ENCODE assay signal across 36 cellular contexts in genomic region chr2:231051116-231051515, GRCh38. TPM values are rescaled to one million over a fixed set of nuclear protein-coding genes. Genes with fewer than 3 reads are reported as not detected.
DNase-seq lines count a peak whose midpoint lies in the region; ATAC-seq, FAIRE-seq and TF ChIP-seq lines count a peak whose summit lies in the region.
"Had no signal": no experiment of that assay in that cellular context is flagged by ENCODE, and none has a peak within 500 bp of the region (broad histone marks: within the 10 kb centered on the region; RNA-seq: fewer than 3 reads in every experiment).

No MANE protein-coding gene starts in this region.

- H3K27ac Mint-ChIP-seq in progenitor cell of endocrine pancreas: peak overlapping the region; percentile 84
- H3K27ac Mint-ChIP-seq: activated CD4-positive, alpha-beta T cell treated with anti-CD3 and anti-CD28 coated beads for 36 hours; activated naive CD8-positive, alpha-beta T cell had no signal

- DNase-seq in caudate nucleus (lab: John Stamatoyannopoulos, UW) (no peak), HepG2 (ENCODE audit: low spot score) (peak; percentile 44), progenitor cell of endocrine pancreas (ENCODE audit: low spot score, unreplicated experiment) (no peak), prostate gland (ENCODE audit: low spot score) (no peak), NCI-H510A treated with DMSO at 0.1 percent for 48 hours (lab: John Stamatoyannopoulos, UW) (no peak), NCI-H146 (lab: John Stamatoyannopoulos, UW) (no peak)
- no peak for DNase-seq in activated T-cell treated with anti-CD3 and anti-CD28 coated beads, Interleukin-2, amount 50 U/mL, for 48 hours
- DNase-seq: activated CD4-positive, alpha-beta T cell treated with anti-CD3 and anti-CD28 coated beads for 36 hours; activated effector memory CD4-positive, alpha-beta T cell treated with Interleukin-2 at 50 U/mL for 16 hours; aorta; Calu3; DMS79 treated with DMSO at 0.1 percent for 48 hours; foreskin fibroblast; GDM1; IMR-90; lower lobe of right lung; MV-4-11; NCI-H1436 treated with DMSO at 0.1 percent for 48 hours; NCI-H226; NCI-H748 treated with DMSO at 0.1 percent for 48 hours; SHP77 treated with DMSO at 0.1 percent for 48 hours; stimulated activated CD4-positive, alpha-beta T cell treated with anti-CD3 and anti-CD28 coated beads, Interleukin-1b, Interleukin-23, amount 100 ng/mL, for 48 hours; stimulated activated naive CD8-positive, alpha-beta T cell treated with anti-CD3 and anti-CD28 coated beads, Interleukin-15, Interleukin-2, amounts not matched to agents 100 U/mL and 50 U/mL, for 24 hours; thyroid gland had no signal

- POLR2A ChIA-PET in HepG2 (lab: Yijun Ruan, JAX): interaction anchor here (0.9 to 7.7 kb wide), 18 partner anchors 8 to 657 kb away, joined by 3 to 399 read pairs (median 10); partner anchors contain the start of genes C2orf72, NCL, PTMA and SPATA3

- in situ Hi-C loops in HepG2 (cut with HindIII; ENCODE audit: extremely low pct_ligation_motif_present, low pct_unique_long_range_greater_than_20kb): loop anchor here (5.0 kb wide), 1 partner anchor 54 kb away; the partner anchor contains the start of gene SPATA3

- peaks cover 42% of the 10 kb centered on the region for H3K4me1 Mint-ChIP-seq in progenitor cell of endocrine pancreas (ENCODE audit: low read depth)

- H3K27me3 Mint-ChIP-seq in progenitor cell of endocrine pancreas: peaks cover 4% of the 10 kb centered on the region

- no peaks in the 10 kb centered on the region for H3K79me2 ChIP-seq in HepG2 (ENCODE audit: insufficient read depth, low read length)

- H3K4me3 Mint-ChIP-seq in progenitor cell of endocrine pancreas (ENCODE audit: low read depth): peak overlapping the region; percentile 17

- H2AFZ ChIP-seq in HepG2 (ENCODE audit: low read length): no peak overlapping the region

- WGBS in HepG2 (ENCODE audit: low lambda C conversion rate): 0% methylated on average over 5 of the region's 5 CpGs
- 79% methylated on average over 5 of the region's 5 CpGs for WGBS in prostate gland

- peak overlapping the region in 3 of 11 experiments; percentile 7 to 33 (median 9); a peak in 2 of 22 replicates for H3K9ac ChIP-seq in BLaER1 treated with 17β-estradiol and CSF1 and Interleukin-3, amounts not matched to agents 10 nM and 100 nM
- peak overlapping the region; percentile 81 for H3K9ac ChIP-seq in HepG2 (ENCODE audit: insufficient read depth, low read depth, low read length)

- H3K9me3 Mint-ChIP-seq in progenitor cell of endocrine pancreas (ENCODE audit: low read depth): no peaks in the 10 kb centered on the region
- H3K9me3 Mint-ChIP-seq: nephron had no signal

- TF ChIP-seq RAD21 in HepG2 (CRISPR knock-in tag; IDR thresholded peaks at IDR 0.05): peak; percentile 13; the same call in 1 of the 2 replicates

- CTCF ChIA-PET in HepG2 (lab: Yijun Ruan, JAX; ENCODE audit: low intra/inter-chr PET ratio, low total read pairs): interaction anchor here (4.3 kb wide), 1 partner anchor 13 kb away, joined by 25 read pairs; the partner anchor contains the start of gene C2orf72

- ATAC-seq in HepG2: peak; percentile 4
- ATAC-seq: activated CD4-positive, alpha-beta T cell treated with anti-CD3 and anti-CD28 coated beads for 36 hours; lower lobe of right lung; stimulated activated naive CD8-positive, alpha-beta T cell treated with anti-CD3 and anti-CD28 coated beads, Interleukin-15, Interleukin-2, amounts not matched to agents 100 U/mL and 50 U/mL, for 24 hours had no signal

- no peaks in the 10 kb centered on the region for H3K36me3 Mint-ChIP-seq in progenitor cell of endocrine pancreas (ENCODE audit: insufficient read depth)
- H3K36me3 Mint-ChIP-seq: activated naive CD8-positive, alpha-beta T cell had no signal

- peaks cover 10 to 34% (median 27%) of the 10 kb centered on the region in 10 experiments; a peak in 18 of 20 replicates for H3K4me1 ChIP-seq in BLaER1 treated with 17β-estradiol and CSF1 and Interleukin-3, amounts not matched to agents 10 nM and 100 nM
- H3K4me1 ChIP-seq in HepG2 (ENCODE audit: insufficient read depth, low read length) (peaks cover 78% of the 10 kb centered on the region), prostate gland (replicated peaks) (peaks cover 4% of the 10 kb centered on the region)

- no peak for FAIRE-seq in HepG2 (lab: Jason Lieb, UNC)
- FAIRE-seq: RCC 7860 had no signal

- H3K36me3 ChIP-seq in BLaER1 treated with 17β-estradiol and CSF1 and Interleukin-3, amounts not matched to agents 10 nM and 100 nM: no peaks in the 10 kb centered on the region
- peaks cover 3 to 11% of the 10 kb centered on the region in 2 experiments; a peak in 4 of 5 replicates for H3K36me3 ChIP-seq in HepG2 (replicated peaks in 1 of 2; ENCODE audit: control insufficient read depth in 1 of 2, insufficient read depth in 2 of 2, low read length in 2 of 2)
- no peaks in the 10 kb centered on the region for H3K36me3 ChIP-seq in prostate gland
- H3K36me3 ChIP-seq: cardiac muscle cell, esophagus muscularis mucosa, lower lobe of right lung, right atrium auricular region, thyroid gland had no signal

- H3K27ac ChIP-seq in BLaER1 treated with 17β-estradiol and CSF1 and Interleukin-3, amounts not matched to agents 10 nM and 100 nM: peak overlapping the region in 2 of 11 experiments; percentile 19 to 26; a peak in 2 of 22 replicates
- peak overlapping the region; percentile 39 for H3K27ac ChIP-seq in caudate nucleus (ENCODE audit: low read depth, low read length)
- H3K27ac ChIP-seq in HepG2 (ENCODE audit: extremely low read length, insufficient read depth, low read length): peak overlapping the region; percentile 97
- no peak overlapping the region for H3K27ac ChIP-seq in prostate gland
- H3K27ac ChIP-seq: cardiac muscle cell, esophagus muscularis mucosa, lower lobe of right lung, right atrium auricular region, thyroid gland had no signal

- no peak; a peak in 1 of 4 replicates for TF ChIP-seq EP300 in HepG2 (IDR thresholded peaks at IDR 0.05; ENCODE audit: low read depth in 2 of 2, low read length in 2 of 2)
- TF ChIP-seq EP300 in HepG2 (CRISPR knock-in tag; IDR thresholded peaks at IDR 0.05; ENCODE audit: borderline replicate concordance): no peak

- H4K20me1 ChIP-seq in BLaER1 treated with 17β-estradiol and CSF1 and Interleukin-3, amounts not matched to agents 10 nM and 100 nM: no peaks in the 10 kb centered on the region; a peak in 1 of 22 replicates
- no peaks in the 10 kb centered on the region for H4K20me1 ChIP-seq in HepG2 (ENCODE audit: insufficient read depth, low read length)

- intact Hi-C loops in HepG2 (cut with micrococcal nuclease; ENCODE audit: unreplicated experiment): loop anchor here (2.0 to 10.0 kb wide), 3 partner anchors 44 to 411 kb away; partner anchors contain the start of genes ITM2C and NCL
- intact Hi-C loops in prostate gland (cut with DNase I): no loop called here

- H3K27me3 ChIP-seq in BLaER1 treated with 17β-estradiol and CSF1 and Interleukin-3, amounts not matched to agents 10 nM and 100 nM: peaks cover 0 to 6% (median 0%) of the 10 kb centered on the region in 11 experiments; a peak in 2 of 22 replicates
- H3K27me3 ChIP-seq in HepG2 (ENCODE audit: control insufficient read depth in 1 of 2, insufficient read depth in 2 of 2, low read length in 2 of 2) (no peaks in the 10 kb centered on the region; a peak in 1 of 5 replicates), prostate gland (replicated peaks; ENCODE audit: insufficient read depth) (no peaks in the 10 kb centered on the region)
- H3K27me3 ChIP-seq: cardiac muscle cell, right atrium auricular region, thyroid gland had no signal

- TF ChIP-seq CTCF in HepG2 (CRISPR knock-in tag; IDR thresholded peaks at IDR 0.05) (no peak; the same call in 1 of the 2 replicates), progenitor cell of endocrine pancreas (IDR thresholded peaks at IDR 0.05; ENCODE audit: unreplicated experiment) (no peak), prostate gland (IDR thresholded peaks at IDR 0.05) (no peak)

- H3K4me2 ChIP-seq in BLaER1 treated with 17β-estradiol and CSF1 and Interleukin-3, amounts not matched to agents 10 nM and 100 nM: peak overlapping the region in 8 of 11 experiments; percentile 54 to 93 (median 59); a peak in 16 of 22 replicates
- H3K4me2 ChIP-seq in HepG2 (ENCODE audit: low read depth, low read length): peak overlapping the region; percentile 100

- no TSS peak for BruUV-seq in HepG2 (replicated peaks; lab: Mats Ljungman, UMichigan)

- TF ChIP-seq POLR2A in HepG2 (IDR thresholded peaks at IDR 0.05; ENCODE audit: insufficient read depth in 1 of 2, low read depth in 2 of 2, low read length in 2 of 2) (no peak), prostate gland (IDR thresholded peaks at IDR 0.05) (no peak)

- no peak overlapping the region for H3K4me3 ChIP-seq in BLaER1 treated with 17β-estradiol and CSF1 and Interleukin-3, amounts not matched to agents 10 nM and 100 nM
- peak overlapping the region; percentile 40 to 82 (median 57) for H3K4me3 ChIP-seq in HepG2 (replicated peaks in 1 of 3; ENCODE audit: insufficient read depth in 1 of 3, low read depth in 2 of 3, low read length in 3 of 3)
- no peak overlapping the region for H3K4me3 ChIP-seq in prostate gland
- H3K4me3 ChIP-seq: cardiac muscle cell, esophagus muscularis mucosa, lower lobe of right lung, right atrium auricular region, thyroid gland had no signal

- no peaks in the 10 kb centered on the region for H3K9me3 ChIP-seq in BLaER1 treated with 17β-estradiol and CSF1 and Interleukin-3, amounts not matched to agents 10 nM and 100 nM (replicated peaks in 1 of 11)
- H3K9me3 ChIP-seq in HepG2 (ENCODE audit: low read length) (no peaks in the 10 kb centered on the region), prostate gland (no peaks in the 10 kb centered on the region)
- H3K9me3 ChIP-seq: esophagus muscularis mucosa, lower lobe of right lung, right atrium auricular region, thyroid gland had no signal

RNA-seq across cellular contexts. Expression of gene PSMD1, which starts 5.6 kb away (rescaled TPM):
- total RNA-seq in HepG2 (2016; rRNA removed; fragmentation: Illumina TruSeq; extraction: Trizol) (191 and 287 TPM in 2 replicates), progenitor cell of endocrine pancreas (99.0 and 103 TPM in 2 replicates), prostate gland (10 to 100 TPM; 47.1 to 73.1 TPM)
- 27.0 and 34.5 TPM in 2 replicates for total RNA-seq in HepG2 (2016; cell fraction: cytosol; rRNA removed; fragmentation: Illumina TruSeq; extraction: Trizol; ENCODE audit: low read depth)
- total RNA-seq in HepG2 (2016; cell fraction: insoluble cytoplasmic fraction; rRNA removed; fragmentation: Illumina TruSeq; extraction: Trizol): 192 and 276 TPM in 2 replicates
- total RNA-seq in HepG2 (2016; cell fraction: membrane; rRNA removed; fragmentation: Illumina TruSeq; extraction: Trizol): 40.7 and 50.7 TPM in 2 replicates
- total RNA-seq in HepG2 (2016; cell fraction: nucleus; rRNA removed; fragmentation: Illumina TruSeq; extraction: Trizol): 131 and 150 TPM in 2 replicates
- 109 and 136 TPM in 2 replicates for polyA plus RNA-seq in HepG2 (2011; rRNA removed)
- polyA plus RNA-seq in HepG2 (2011; cell fraction: cytosol; rRNA removed): 70.3 and 97.3 TPM in 2 replicates
- polyA plus RNA-seq in HepG2 (2011; cell fraction: nucleus; rRNA removed): 59.1 and 61.7 TPM in 2 replicates
- 63.5 and 69.5 TPM in 2 replicates for polyA plus RNA-seq in HepG2 (2012)
- polyA plus RNA-seq in HepG2 (2016; cell fraction: cytosol; fragmentation: Illumina TruSeq; extraction: Trizol; ENCODE audit: low read depth): 10.9 and 15.6 TPM in 2 replicates
- polyA plus RNA-seq in HepG2 (2016; cell fraction: insoluble cytoplasmic fraction; fragmentation: Illumina TruSeq; extraction: Trizol; ENCODE audit: low read depth): 202 TPM in 2 replicates
- 21.2 and 25.3 TPM in 2 replicates for polyA plus RNA-seq in HepG2 (2016; cell fraction: membrane; fragmentation: Illumina TruSeq; extraction: Trizol; ENCODE audit: low read depth)
- polyA plus RNA-seq in HepG2 (2016; cell fraction: nucleus; fragmentation: Illumina TruSeq; extraction: Trizol; ENCODE audit: insufficient read depth, low read depth): 130 and 134 TPM in 2 replicates
- 421 and 438 TPM in 2 replicates for polyA minus RNA-seq in HepG2 (2011; rRNA and poly(A)+ RNA removed; ENCODE audit: low replicate concordance)
- 58.8 and 72.8 TPM in 2 replicates for polyA minus RNA-seq in HepG2 (2011; cell fraction: cytosol; rRNA and poly(A)+ RNA removed)
- polyA minus RNA-seq in HepG2 (2011; cell fraction: nucleus; rRNA and poly(A)+ RNA removed): 145 and 196 TPM in 2 replicates

RNA-seq across cellular contexts. Expression of gene C2orf72, which starts 13.8 kb away (rescaled TPM):
- total RNA-seq in HepG2 (2016; rRNA removed; fragmentation: Illumina TruSeq; extraction: Trizol) (147 and 152 TPM in 2 replicates), progenitor cell of endocrine pancreas (9.7 and 11.1 TPM in 2 replicates), prostate gland (10 to 100 TPM in 1 of 2 donors, 1 to 10 TPM in 1; 7.2 to 13.0 TPM)
- 25.4 and 28.7 TPM in 2 replicates for total RNA-seq in HepG2 (2016; cell fraction: cytosol; rRNA removed; fragmentation: Illumina TruSeq; extraction: Trizol; ENCODE audit: low read depth)
- total RNA-seq in HepG2 (2016; cell fraction: insoluble cytoplasmic fraction; rRNA removed; fragmentation: Illumina TruSeq; extraction: Trizol): 131 and 146 TPM in 2 replicates
- 109 and 116 TPM in 2 replicates for total RNA-seq in HepG2 (2016; cell fraction: membrane; rRNA removed; fragmentation: Illumina TruSeq; extraction: Trizol)
- total RNA-seq in HepG2 (2016; cell fraction: nucleus; rRNA removed; fragmentation: Illumina TruSeq; extraction: Trizol): 72.4 and 86.5 TPM in 2 replicates
- 203 and 242 TPM in 2 replicates for polyA plus RNA-seq in HepG2 (2011; rRNA removed)
- polyA plus RNA-seq in HepG2 (2011; cell fraction: cytosol; rRNA removed): 134 and 156 TPM in 2 replicates
- 216 and 271 TPM in 2 replicates for polyA plus RNA-seq in HepG2 (2011; cell fraction: nucleus; rRNA removed)
- polyA plus RNA-seq in HepG2 (2012): 95.0 and 118 TPM in 2 replicates
- polyA plus RNA-seq in HepG2 (2016; cell fraction: cytosol; fragmentation: Illumina TruSeq; extraction: Trizol; ENCODE audit: low read depth): 32.1 and 34.1 TPM in 2 replicates
- polyA plus RNA-seq in HepG2 (2016; cell fraction: insoluble cytoplasmic fraction; fragmentation: Illumina TruSeq; extraction: Trizol; ENCODE audit: low read depth): 143 and 164 TPM in 2 replicates
- 89.2 and 92.3 TPM in 2 replicates for polyA plus RNA-seq in HepG2 (2016; cell fraction: membrane; fragmentation: Illumina TruSeq; extraction: Trizol; ENCODE audit: low read depth)
- polyA plus RNA-seq in HepG2 (2016; cell fraction: nucleus; fragmentation: Illumina TruSeq; extraction: Trizol; ENCODE audit: insufficient read depth, low read depth): 155 and 158 TPM in 2 replicates
- 0.05 and 126 TPM in 2 replicates for polyA minus RNA-seq in HepG2 (2011; rRNA and poly(A)+ RNA removed; ENCODE audit: low replicate concordance)
- 48.1 and 75.6 TPM in 2 replicates for polyA minus RNA-seq in HepG2 (2011; cell fraction: cytosol; rRNA and poly(A)+ RNA removed)
- polyA minus RNA-seq in HepG2 (2011; cell fraction: nucleus; rRNA and poly(A)+ RNA removed): 48.4 and 62.5 TPM in 2 replicates
- total RNA-seq: osteocyte; T-helper 2 cell treated with Interferon-gamma antibody and Interleukin-4, amounts not matched to agents 100 ng/mL and 5 ng/mL, for 36 hours had no signal
- polyA plus RNA-seq: AG04450 had no signal

RNA-seq across cellular contexts. Expression of gene SPATA3, which starts 55.2 kb away (rescaled TPM):
- total RNA-seq in HepG2 (2016; rRNA removed; fragmentation: Illumina TruSeq; extraction: Trizol) (not detected in 2 replicates), progenitor cell of endocrine pancreas (not detected in 2 replicates), prostate gland (1 to 10 TPM in 1 of 2 donors, not detected in 1; 1.8 TPM)
- not detected in 2 replicates for total RNA-seq in HepG2 (2016; cell fraction: cytosol; rRNA removed; fragmentation: Illumina TruSeq; extraction: Trizol; ENCODE audit: low read depth)
- not detected in 2 replicates for total RNA-seq in HepG2 (2016; cell fraction: insoluble cytoplasmic fraction; rRNA removed; fragmentation: Illumina TruSeq; extraction: Trizol)
- not detected in 2 replicates for total RNA-seq in HepG2 (2016; cell fraction: membrane; rRNA removed; fragmentation: Illumina TruSeq; extraction: Trizol)
- not detected in 2 replicates for total RNA-seq in HepG2 (2016; cell fraction: nucleus; rRNA removed; fragmentation: Illumina TruSeq; extraction: Trizol)
- polyA plus RNA-seq in HepG2 (2011; rRNA removed): not detected in 2 replicates
- not detected in 2 replicates for polyA plus RNA-seq in HepG2 (2011; cell fraction: cytosol; rRNA removed)
- polyA plus RNA-seq in HepG2 (2011; cell fraction: nucleus; rRNA removed): not detected in 2 replicates
- polyA plus RNA-seq in HepG2 (2012): not detected in 2 replicates
- polyA plus RNA-seq in HepG2 (2016; cell fraction: cytosol; fragmentation: Illumina TruSeq; extraction: Trizol; ENCODE audit: low read depth): not detected in 2 replicates
- polyA plus RNA-seq in HepG2 (2016; cell fraction: insoluble cytoplasmic fraction; fragmentation: Illumina TruSeq; extraction: Trizol; ENCODE audit: low read depth): not detected in 2 replicates
- polyA plus RNA-seq in HepG2 (2016; cell fraction: membrane; fragmentation: Illumina TruSeq; extraction: Trizol; ENCODE audit: low read depth): not detected in 2 replicates
- polyA plus RNA-seq in HepG2 (2016; cell fraction: nucleus; fragmentation: Illumina TruSeq; extraction: Trizol; ENCODE audit: insufficient read depth, low read depth): not detected in 2 replicates
- not detected in 2 replicates for polyA minus RNA-seq in HepG2 (2011; rRNA and poly(A)+ RNA removed; ENCODE audit: low replicate concordance)
- polyA minus RNA-seq in HepG2 (2011; cell fraction: cytosol; rRNA and poly(A)+ RNA removed): not detected in 2 replicates
- polyA minus RNA-seq in HepG2 (2011; cell fraction: nucleus; rRNA and poly(A)+ RNA removed): not detected in 2 replicates
- total RNA-seq: aorta; Calu3; cardiac muscle cell; esophagus muscularis mucosa; IMR-90; kidney epithelial cell; LHCN-M2; lower lobe of right lung; osteocyte; right atrium auricular region; T-helper 2 cell treated with Interferon-gamma antibody and Interleukin-4, amounts not matched to agents 100 ng/mL and 5 ng/mL, for 36 hours had no signal
- polyA plus RNA-seq: AG04450, aorta, cardiac muscle cell, IMR-90 had no signal

Comparison
In these comparisons a context has a peak if more than half of its experiments do, and no peak if none do; other contexts are left out.
1. H3K27ac ChIP-seq: peak in caudate nucleus (single experiment) and HepG2 (single experiment); none in prostate gland (0 of 2).
2. H3K4me3 ChIP-seq: peak in HepG2 (3 of 3); none in BLaER1 treated with 17β-estradiol and CSF1 and Interleukin-3, amounts not matched to agents 10 nM and 100 nM (0 of 10) and prostate gland (0 of 2).